In genomic region chr1:75265792-75266191, GRCh38 we compare ENCODE assay signal across 9 cellular contexts.
DNase-seq lines count a peak whose midpoint lies in the region; ATAC-seq lines count a peak whose summit lies in the region.
"Had no signal": no experiment of that assay in that cellular context is flagged by ENCODE, and none has a peak within 500 bp of the region (broad histone marks: within the 10 kb centered on the region; RNA-seq: fewer than 3 reads in every experiment).

No MANE protein-coding gene starts in this region.

- H3K4me3 Mint-ChIP-seq in activated CD4-positive, alpha-beta T cell treated with anti-CD3 and anti-CD28 coated beads, Interleukin-2, amount 10 ng/mL, durations not matched to agents 7 days and 5 days = no peak overlapping the region

- H3K36me3 Mint-ChIP-seq in activated CD4-positive, alpha-beta T cell treated with anti-CD3 and anti-CD28 coated beads, Interleukin-2, amount 10 ng/mL, durations not matched to agents 7 days and 5 days (ENCODE audit: low read depth) = no peaks in the 10 kb centered on the region

- no peak overlapping the region for H2BK120ac ChIP-seq in mesendoderm (ENCODE audit: low read depth, low read length)

- no peak overlapping the region for H3K4me2 ChIP-seq in mesendoderm (ENCODE audit: low read length)

- POLR2A ChIA-PET in activated CD4-positive, alpha-beta T cell treated with anti-CD3 and anti-CD28 coated beads, Interleukin-2, amount 10 ng/mL, durations not matched to agents 7 days and 5 days (lab: Charles Lee) = no interaction called here

- H2BK15ac ChIP-seq in mesendoderm (replicated peaks; ENCODE audit: low read depth) = no peak overlapping the region

- no peak overlapping the region for H4K8ac ChIP-seq in mesendoderm (ENCODE audit: low read depth, low read length)

- H3K79me1 ChIP-seq in mesendoderm (ENCODE audit: low read length) = no peaks in the 10 kb centered on the region

- no peak overlapping the region for H3K9ac ChIP-seq in mesendoderm (ENCODE audit: low read length)

- no peak overlapping the region for H3K56ac ChIP-seq in mesendoderm (ENCODE audit: low read length)

- no peak overlapping the region for H3K18ac ChIP-seq in mesendoderm (ENCODE audit: low read length)

- no CpG with 5 or more reads among the region's 6 CpGs for WGBS in mesendoderm (ENCODE audit: extremely low coverage, insufficient coverage, low lambda C conversion rate)

- ATAC-seq in GM18870 (IDR thresholded peaks at IDR 0.05; ENCODE audit: unreplicated experiment) = peak; percentile 84
- ATAC-seq in HG03135 (IDR thresholded peaks at IDR 0.05; ENCODE audit: unreplicated experiment) = peak; percentile 60

- no peaks in the 10 kb centered on the region for H3K4me1 Mint-ChIP-seq in activated CD4-positive, alpha-beta T cell treated with anti-CD3 and anti-CD28 coated beads, Interleukin-2, amount 10 ng/mL, durations not matched to agents 7 days and 5 days

- no peaks in the 10 kb centered on the region for H3K4me1 ChIP-seq in mesendoderm (ENCODE audit: control insufficient read depth, low read depth, low read length)

- H3K27ac ChIP-seq in mesendoderm (ENCODE audit: low read depth, low read length) = no peak overlapping the region

- no peaks in the 10 kb centered on the region for H3K27me3 ChIP-seq in mesendoderm (ENCODE audit: insufficient read depth, low read length, poor library complexity)

- DNase-seq in COR-L47 (lab: John Stamatoyannopoulos, UW) (peak; percentile 46), NCI-H226 (peak; percentile 27), T47D (ENCODE audit: low read depth in 1 of 2, low spot score in 1 of 2) (peak; percentile 1 to 48), mesendoderm (peak; percentile 81)
- no peak for DNase-seq in stimulated activated naive CD4-positive, alpha-beta T cell treated with Interleukin-2 at 50 U/mL for 16 hours (lab: John Stamatoyannopoulos, UW)
- DNase-seq in activated CD4-positive, alpha-beta T cell treated with anti-CD3 and anti-CD28 coated beads, Interleukin-2, amount 10 ng/mL, durations not matched to agents 7 days and 5 days = no peak
- DNase-seq: right cardiac atrium had no signal

- no peak overlapping the region for H3K4me3 ChIP-seq in mesendoderm (ENCODE audit: low read length)

- H2AK5ac ChIP-seq in mesendoderm (ENCODE audit: low read length) = no peak overlapping the region

- H3K23ac ChIP-seq in mesendoderm (ENCODE audit: low read length) = no peak overlapping the region

- no peaks in the 10 kb centered on the region for H3K9me3 Mint-ChIP-seq in activated CD4-positive, alpha-beta T cell treated with anti-CD3 and anti-CD28 coated beads, Interleukin-2, amount 10 ng/mL, durations not matched to agents 7 days and 5 days

- CTCF ChIA-PET in activated CD4-positive, alpha-beta T cell treated with anti-CD3 and anti-CD28 coated beads, Interleukin-2, amount 10 ng/mL, durations not matched to agents 7 days and 5 days (lab: Charles Lee) = interaction anchor here (0.8 kb wide), 1 partner anchor 387 kb away, joined by 3 read pairs; no protein-coding TSS in a partner anchor

- no peaks in the 10 kb centered on the region for H3K79me2 ChIP-seq in mesendoderm (ENCODE audit: control insufficient read depth, insufficient read depth, low read length)

- H4K5ac ChIP-seq in mesendoderm (ENCODE audit: low read length) = no peak overlapping the region

- in situ Hi-C loops in T47D (cut with HindIII; ENCODE audit: low pct_unique_long_range_greater_than_20kb, low sequenced_read_pairs) = no loop called here

- H3K27me3 Mint-ChIP-seq in activated CD4-positive, alpha-beta T cell treated with anti-CD3 and anti-CD28 coated beads, Interleukin-2, amount 10 ng/mL, durations not matched to agents 7 days and 5 days = no peaks in the 10 kb centered on the region

- no peak overlapping the region for H3K27ac Mint-ChIP-seq in activated CD4-positive, alpha-beta T cell treated with anti-CD3 and anti-CD28 coated beads, Interleukin-2, amount 10 ng/mL, durations not matched to agents 7 days and 5 days

- no peak overlapping the region for H3K4ac ChIP-seq in mesendoderm (ENCODE audit: low read depth, low read length)

- no peaks in the 10 kb centered on the region for H3K36me3 ChIP-seq in mesendoderm (ENCODE audit: control insufficient read depth, insufficient read depth, low read length)

- no peak overlapping the region for H2BK5ac ChIP-seq in mesendoderm (ENCODE audit: low read length)

Comparison
In these comparisons a context has a peak if more than half of its experiments do, and no peak if none do; other contexts are left out.
1. DNase-seq: peak in COR-L47 (single experiment), NCI-H226 (single experiment), T47D (2 of 2) and mesendoderm (single experiment); none in stimulated activated naive CD4-positive, alpha-beta T cell treated with Interleukin-2 at 50 U/mL for 16 hours (single experiment) and activated CD4-positive, alpha-beta T cell treated with anti-CD3 and anti-CD28 coated beads, Interleukin-2, amount 10 ng/mL, durations not matched to agents 7 days and 5 days (single experiment).